1 cellular context compared by ENCODE assay signal in the genomic region with DNA sequence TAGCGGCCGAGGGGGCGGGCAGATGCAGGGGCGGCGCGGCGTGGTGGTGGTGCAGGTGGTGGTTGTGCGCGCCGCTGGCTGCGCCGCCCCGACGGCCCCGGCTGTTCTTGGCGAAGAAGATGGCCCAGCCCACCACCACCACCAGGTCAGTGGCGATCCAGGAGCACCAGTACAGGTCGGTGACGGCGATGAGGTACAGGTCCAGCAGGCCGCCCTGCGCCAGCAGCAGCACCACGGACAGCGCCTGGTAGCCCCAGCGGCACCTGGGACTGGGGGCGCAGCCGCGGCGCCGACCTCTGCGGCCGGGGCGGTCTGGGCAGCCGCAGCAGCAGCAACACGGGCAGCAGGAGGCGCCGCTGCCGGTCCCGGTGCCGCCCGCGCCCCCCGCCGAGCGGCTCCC.
A peak's percentile ranks its signal among the peaks of the same experiment; 100 is the strongest.
TF ChIP-seq lines count a peak whose summit lies in the region.

No MANE protein-coding gene starts in this region.

TF ChIP-seq in WTC11, 78 proteins besides CTCF, POLR2A, EP300 and RAD21 (continued from another document and continues in another):
- TF ChIP-seq, protein P1, sequence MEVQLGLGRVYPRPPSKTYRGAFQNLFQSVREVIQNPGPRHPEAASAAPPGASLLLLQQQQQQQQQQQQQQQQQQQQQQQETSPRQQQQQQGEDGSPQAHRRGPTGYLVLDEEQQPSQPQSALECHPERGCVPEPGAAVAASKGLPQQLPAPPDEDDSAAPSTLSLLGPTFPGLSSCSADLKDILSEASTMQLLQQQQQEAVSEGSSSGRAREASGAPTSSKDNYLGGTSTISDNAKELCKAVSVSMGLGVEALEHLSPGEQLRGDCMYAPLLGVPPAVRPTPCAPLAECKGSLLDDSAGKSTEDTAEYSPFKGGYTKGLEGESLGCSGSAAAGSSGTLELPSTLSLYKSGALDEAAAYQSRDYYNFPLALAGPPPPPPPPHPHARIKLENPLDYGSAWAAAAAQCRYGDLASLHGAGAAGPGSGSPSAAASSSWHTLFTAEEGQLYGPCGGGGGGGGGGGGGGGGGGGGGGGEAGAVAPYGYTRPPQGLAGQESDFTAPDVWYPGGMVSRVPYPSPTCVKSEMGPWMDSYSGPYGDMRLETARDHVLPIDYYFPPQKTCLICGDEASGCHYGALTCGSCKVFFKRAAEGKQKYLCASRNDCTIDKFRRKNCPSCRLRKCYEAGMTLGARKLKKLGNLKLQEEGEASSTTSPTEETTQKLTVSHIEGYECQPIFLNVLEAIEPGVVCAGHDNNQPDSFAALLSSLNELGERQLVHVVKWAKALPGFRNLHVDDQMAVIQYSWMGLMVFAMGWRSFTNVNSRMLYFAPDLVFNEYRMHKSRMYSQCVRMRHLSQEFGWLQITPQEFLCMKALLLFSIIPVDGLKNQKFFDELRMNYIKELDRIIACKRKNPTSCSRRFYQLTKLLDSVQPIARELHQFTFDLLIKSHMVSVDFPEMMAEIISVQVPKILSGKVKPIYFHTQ (CRISPR knock-in tag; IDR thresholded peaks at IDR 0.05): no peak
- no peak for TF ChIP-seq HMGA2 (CRISPR knock-in tag; IDR thresholded peaks at IDR 0.05)
- TF ChIP-seq, protein P2, sequence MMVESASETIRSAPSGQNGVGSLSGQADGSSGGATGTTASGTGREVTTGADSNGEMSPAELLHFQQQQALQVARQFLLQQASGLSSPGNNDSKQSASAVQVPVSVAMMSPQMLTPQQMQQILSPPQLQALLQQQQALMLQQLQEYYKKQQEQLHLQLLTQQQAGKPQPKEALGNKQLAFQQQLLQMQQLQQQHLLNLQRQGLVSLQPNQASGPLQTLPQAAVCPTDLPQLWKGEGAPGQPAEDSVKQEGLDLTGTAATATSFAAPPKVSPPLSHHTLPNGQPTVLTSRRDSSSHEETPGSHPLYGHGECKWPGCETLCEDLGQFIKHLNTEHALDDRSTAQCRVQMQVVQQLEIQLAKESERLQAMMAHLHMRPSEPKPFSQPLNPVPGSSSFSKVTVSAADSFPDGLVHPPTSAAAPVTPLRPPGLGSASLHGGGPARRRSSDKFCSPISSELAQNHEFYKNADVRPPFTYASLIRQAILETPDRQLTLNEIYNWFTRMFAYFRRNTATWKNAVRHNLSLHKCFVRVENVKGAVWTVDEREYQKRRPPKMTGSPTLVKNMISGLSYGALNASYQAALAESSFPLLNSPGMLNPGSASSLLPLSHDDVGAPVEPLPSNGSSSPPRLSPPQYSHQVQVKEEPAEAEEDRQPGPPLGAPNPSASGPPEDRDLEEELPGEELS (CRISPR knock-in tag; IDR thresholded peaks at IDR 0.05): peak; percentile 98
- TF ChIP-seq, protein P3, sequence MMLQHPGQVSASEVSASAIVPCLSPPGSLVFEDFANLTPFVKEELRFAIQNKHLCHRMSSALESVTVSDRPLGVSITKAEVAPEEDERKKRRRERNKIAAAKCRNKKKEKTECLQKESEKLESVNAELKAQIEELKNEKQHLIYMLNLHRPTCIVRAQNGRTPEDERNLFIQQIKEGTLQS (CRISPR knock-in tag; conservative IDR thresholded peaks at IDR 0.05): no peak
- no peak for TF ChIP-seq NR3C1 (CRISPR knock-in tag; conservative IDR thresholded peaks at IDR 0.05; ENCODE audit: low read depth)
- TF ChIP-seq TEAD1 (CRISPR knock-in tag; IDR thresholded peaks at IDR 0.05): peak; percentile 93; the same call in 1 of the 2 replicates
- no peak for TF ChIP-seq ZNF671 (CRISPR knock-in tag; IDR thresholded peaks at IDR 0.05)
- TF ChIP-seq EMX1 (CRISPR knock-in tag; IDR thresholded peaks at IDR 0.05): 0 out of 2 replicates have a peak, but pooled peaks have one; percentile 52
- TF ChIP-seq, protein P4, sequence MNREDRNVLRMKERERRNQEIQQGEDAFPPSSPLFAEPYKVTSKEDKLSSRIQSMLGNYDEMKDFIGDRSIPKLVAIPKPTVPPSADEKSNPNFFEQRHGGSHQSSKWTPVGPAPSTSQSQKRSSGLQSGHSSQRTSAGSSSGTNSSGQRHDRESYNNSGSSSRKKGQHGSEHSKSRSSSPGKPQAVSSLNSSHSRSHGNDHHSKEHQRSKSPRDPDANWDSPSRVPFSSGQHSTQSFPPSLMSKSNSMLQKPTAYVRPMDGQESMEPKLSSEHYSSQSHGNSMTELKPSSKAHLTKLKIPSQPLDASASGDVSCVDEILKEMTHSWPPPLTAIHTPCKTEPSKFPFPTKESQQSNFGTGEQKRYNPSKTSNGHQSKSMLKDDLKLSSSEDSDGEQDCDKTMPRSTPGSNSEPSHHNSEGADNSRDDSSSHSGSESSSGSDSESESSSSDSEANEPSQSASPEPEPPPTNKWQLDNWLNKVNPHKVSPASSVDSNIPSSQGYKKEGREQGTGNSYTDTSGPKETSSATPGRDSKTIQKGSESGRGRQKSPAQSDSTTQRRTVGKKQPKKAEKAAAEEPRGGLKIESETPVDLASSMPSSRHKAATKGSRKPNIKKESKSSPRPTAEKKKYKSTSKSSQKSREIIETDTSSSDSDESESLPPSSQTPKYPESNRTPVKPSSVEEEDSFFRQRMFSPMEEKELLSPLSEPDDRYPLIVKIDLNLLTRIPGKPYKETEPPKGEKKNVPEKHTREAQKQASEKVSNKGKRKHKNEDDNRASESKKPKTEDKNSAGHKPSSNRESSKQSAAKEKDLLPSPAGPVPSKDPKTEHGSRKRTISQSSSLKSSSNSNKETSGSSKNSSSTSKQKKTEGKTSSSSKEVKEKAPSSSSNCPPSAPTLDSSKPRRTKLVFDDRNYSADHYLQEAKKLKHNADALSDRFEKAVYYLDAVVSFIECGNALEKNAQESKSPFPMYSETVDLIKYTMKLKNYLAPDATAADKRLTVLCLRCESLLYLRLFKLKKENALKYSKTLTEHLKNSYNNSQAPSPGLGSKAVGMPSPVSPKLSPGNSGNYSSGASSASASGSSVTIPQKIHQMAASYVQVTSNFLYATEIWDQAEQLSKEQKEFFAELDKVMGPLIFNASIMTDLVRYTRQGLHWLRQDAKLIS (CRISPR knock-in tag; IDR thresholded peaks at IDR 0.05; ENCODE audit: borderline replicate concordance): no peak
- no peak for TF ChIP-seq MXD4 (CRISPR knock-in tag; IDR thresholded peaks at IDR 0.05; ENCODE audit: borderline replicate concordance)
- TF ChIP-seq, protein P5, sequence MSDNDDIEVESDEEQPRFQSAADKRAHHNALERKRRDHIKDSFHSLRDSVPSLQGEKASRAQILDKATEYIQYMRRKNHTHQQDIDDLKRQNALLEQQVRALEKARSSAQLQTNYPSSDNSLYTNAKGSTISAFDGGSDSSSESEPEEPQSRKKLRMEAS (CRISPR knock-in tag; IDR thresholded peaks at IDR 0.05): no peak
- TF ChIP-seq ZNF138 (CRISPR knock-in tag; conservative IDR thresholded peaks at IDR 0.05): no peak
- 0 out of 2 replicates have a peak, but pooled peaks have one; percentile 23 for TF ChIP-seq CBFB (CRISPR knock-in tag; IDR thresholded peaks at IDR 0.05; ENCODE audit: low read depth)
- TF ChIP-seq KAT7 (CRISPR knock-in tag; IDR thresholded peaks at IDR 0.05; ENCODE audit: borderline replicate concordance): no peak; the same call in 1 of the 2 replicates
- TF ChIP-seq, protein P6, sequence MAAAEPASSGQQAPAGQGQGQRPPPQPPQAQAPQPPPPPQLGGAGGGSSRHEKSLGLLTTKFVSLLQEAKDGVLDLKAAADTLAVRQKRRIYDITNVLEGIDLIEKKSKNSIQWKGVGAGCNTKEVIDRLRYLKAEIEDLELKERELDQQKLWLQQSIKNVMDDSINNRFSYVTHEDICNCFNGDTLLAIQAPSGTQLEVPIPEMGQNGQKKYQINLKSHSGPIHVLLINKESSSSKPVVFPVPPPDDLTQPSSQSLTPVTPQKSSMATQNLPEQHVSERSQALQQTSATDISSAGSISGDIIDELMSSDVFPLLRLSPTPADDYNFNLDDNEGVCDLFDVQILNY (CRISPR knock-in tag; IDR thresholded peaks at IDR 0.05): no peak
- TF ChIP-seq SP1 (CRISPR knock-in tag; conservative IDR thresholded peaks at IDR 0.05): no peak
- no peak for TF ChIP-seq FOXJ3 (CRISPR knock-in tag; IDR thresholded peaks at IDR 0.05; ENCODE audit: borderline replicate concordance)
- TF ChIP-seq ETV6 (CRISPR knock-in tag; IDR thresholded peaks at IDR 0.05): peak; percentile 73; the same call in 1 of the 2 replicates
- peak; percentile 63; the same call in 1 of the 2 replicates for TF ChIP-seq CREB1 (CRISPR knock-in tag; IDR thresholded peaks at IDR 0.05)
- TF ChIP-seq, protein P7, sequence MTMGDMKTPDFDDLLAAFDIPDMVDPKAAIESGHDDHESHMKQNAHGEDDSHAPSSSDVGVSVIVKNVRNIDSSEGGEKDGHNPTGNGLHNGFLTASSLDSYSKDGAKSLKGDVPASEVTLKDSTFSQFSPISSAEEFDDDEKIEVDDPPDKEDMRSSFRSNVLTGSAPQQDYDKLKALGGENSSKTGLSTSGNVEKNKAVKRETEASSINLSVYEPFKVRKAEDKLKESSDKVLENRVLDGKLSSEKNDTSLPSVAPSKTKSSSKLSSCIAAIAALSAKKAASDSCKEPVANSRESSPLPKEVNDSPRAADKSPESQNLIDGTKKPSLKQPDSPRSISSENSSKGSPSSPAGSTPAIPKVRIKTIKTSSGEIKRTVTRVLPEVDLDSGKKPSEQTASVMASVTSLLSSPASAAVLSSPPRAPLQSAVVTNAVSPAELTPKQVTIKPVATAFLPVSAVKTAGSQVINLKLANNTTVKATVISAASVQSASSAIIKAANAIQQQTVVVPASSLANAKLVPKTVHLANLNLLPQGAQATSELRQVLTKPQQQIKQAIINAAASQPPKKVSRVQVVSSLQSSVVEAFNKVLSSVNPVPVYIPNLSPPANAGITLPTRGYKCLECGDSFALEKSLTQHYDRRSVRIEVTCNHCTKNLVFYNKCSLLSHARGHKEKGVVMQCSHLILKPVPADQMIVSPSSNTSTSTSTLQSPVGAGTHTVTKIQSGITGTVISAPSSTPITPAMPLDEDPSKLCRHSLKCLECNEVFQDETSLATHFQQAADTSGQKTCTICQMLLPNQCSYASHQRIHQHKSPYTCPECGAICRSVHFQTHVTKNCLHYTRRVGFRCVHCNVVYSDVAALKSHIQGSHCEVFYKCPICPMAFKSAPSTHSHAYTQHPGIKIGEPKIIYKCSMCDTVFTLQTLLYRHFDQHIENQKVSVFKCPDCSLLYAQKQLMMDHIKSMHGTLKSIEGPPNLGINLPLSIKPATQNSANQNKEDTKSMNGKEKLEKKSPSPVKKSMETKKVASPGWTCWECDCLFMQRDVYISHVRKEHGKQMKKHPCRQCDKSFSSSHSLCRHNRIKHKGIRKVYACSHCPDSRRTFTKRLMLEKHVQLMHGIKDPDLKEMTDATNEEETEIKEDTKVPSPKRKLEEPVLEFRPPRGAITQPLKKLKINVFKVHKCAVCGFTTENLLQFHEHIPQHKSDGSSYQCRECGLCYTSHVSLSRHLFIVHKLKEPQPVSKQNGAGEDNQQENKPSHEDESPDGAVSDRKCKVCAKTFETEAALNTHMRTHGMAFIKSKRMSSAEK (CRISPR knock-in tag; IDR thresholded peaks at IDR 0.05; ENCODE audit: borderline replicate concordance): no peak
- peak; percentile 68; the same call in 1 of the 2 replicates for TF ChIP-seq NR2C2 (CRISPR knock-in tag; IDR thresholded peaks at IDR 0.05)
- no peak for TF ChIP-seq SOX15 (CRISPR knock-in tag; IDR thresholded peaks at IDR 0.05)
- TF ChIP-seq ESRRA (CRISPR knock-in tag; IDR thresholded peaks at IDR 0.05; ENCODE audit: borderline replicate concordance): peak; percentile 78; the same call in 1 of the 2 replicates
- TF ChIP-seq SMAD4 (CRISPR knock-in tag; IDR thresholded peaks at IDR 0.05): peak; percentile 86
- TF ChIP-seq, protein P8, sequence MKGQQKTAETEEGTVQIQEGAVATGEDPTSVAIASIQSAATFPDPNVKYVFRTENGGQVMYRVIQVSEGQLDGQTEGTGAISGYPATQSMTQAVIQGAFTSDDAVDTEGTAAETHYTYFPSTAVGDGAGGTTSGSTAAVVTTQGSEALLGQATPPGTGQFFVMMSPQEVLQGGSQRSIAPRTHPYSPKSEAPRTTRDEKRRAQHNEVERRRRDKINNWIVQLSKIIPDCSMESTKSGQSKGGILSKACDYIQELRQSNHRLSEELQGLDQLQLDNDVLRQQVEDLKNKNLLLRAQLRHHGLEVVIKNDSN (CRISPR knock-in tag; IDR thresholded peaks at IDR 0.05): peak; percentile 73; the same call in 1 of the 2 replicates
- TF ChIP-seq, protein P9, sequence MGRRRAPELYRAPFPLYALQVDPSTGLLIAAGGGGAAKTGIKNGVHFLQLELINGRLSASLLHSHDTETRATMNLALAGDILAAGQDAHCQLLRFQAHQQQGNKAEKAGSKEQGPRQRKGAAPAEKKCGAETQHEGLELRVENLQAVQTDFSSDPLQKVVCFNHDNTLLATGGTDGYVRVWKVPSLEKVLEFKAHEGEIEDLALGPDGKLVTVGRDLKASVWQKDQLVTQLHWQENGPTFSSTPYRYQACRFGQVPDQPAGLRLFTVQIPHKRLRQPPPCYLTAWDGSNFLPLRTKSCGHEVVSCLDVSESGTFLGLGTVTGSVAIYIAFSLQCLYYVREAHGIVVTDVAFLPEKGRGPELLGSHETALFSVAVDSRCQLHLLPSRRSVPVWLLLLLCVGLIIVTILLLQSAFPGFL (CRISPR knock-in tag; IDR thresholded peaks at IDR 0.05; ENCODE audit: borderline replicate concordance): no peak; the same call in 1 of the 2 replicates
- peak; percentile 66 for TF ChIP-seq FOXP1 (CRISPR knock-in tag; IDR thresholded peaks at IDR 0.05; ENCODE audit: borderline replicate concordance)
- no peak for TF ChIP-seq OVOL2 (CRISPR knock-in tag; IDR thresholded peaks at IDR 0.05; ENCODE audit: borderline replicate concordance)
- TF ChIP-seq, protein P10, sequence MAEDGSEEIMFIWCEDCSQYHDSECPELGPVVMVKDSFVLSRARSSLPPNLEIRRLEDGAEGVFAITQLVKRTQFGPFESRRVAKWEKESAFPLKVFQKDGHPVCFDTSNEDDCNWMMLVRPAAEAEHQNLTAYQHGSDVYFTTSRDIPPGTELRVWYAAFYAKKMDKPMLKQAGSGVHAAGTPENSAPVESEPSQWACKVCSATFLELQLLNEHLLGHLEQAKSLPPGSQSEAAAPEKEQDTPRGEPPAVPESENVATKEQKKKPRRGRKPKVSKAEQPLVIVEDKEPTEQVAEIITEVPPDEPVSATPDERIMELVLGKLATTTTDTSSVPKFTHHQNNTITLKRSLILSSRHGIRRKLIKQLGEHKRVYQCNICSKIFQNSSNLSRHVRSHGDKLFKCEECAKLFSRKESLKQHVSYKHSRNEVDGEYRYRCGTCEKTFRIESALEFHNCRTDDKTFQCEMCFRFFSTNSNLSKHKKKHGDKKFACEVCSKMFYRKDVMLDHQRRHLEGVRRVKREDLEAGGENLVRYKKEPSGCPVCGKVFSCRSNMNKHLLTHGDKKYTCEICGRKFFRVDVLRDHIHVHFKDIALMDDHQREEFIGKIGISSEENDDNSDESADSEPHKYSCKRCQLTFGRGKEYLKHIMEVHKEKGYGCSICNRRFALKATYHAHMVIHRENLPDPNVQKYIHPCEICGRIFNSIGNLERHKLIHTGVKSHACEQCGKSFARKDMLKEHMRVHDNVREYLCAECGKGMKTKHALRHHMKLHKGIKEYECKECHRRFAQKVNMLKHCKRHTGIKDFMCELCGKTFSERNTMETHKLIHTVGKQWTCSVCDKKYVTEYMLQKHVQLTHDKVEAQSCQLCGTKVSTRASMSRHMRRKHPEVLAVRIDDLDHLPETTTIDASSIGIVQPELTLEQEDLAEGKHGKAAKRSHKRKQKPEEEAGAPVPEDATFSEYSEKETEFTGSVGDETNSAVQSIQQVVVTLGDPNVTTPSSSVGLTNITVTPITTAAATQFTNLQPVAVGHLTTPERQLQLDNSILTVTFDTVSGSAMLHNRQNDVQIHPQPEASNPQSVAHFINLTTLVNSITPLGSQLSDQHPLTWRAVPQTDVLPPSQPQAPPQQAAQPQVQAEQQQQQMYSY (CRISPR knock-in tag; IDR thresholded peaks at IDR 0.05): peak; percentile 52; the same call in 1 of the 2 replicates
